ENCODE assay signal across 8 cellular contexts in the genomic region with DNA sequence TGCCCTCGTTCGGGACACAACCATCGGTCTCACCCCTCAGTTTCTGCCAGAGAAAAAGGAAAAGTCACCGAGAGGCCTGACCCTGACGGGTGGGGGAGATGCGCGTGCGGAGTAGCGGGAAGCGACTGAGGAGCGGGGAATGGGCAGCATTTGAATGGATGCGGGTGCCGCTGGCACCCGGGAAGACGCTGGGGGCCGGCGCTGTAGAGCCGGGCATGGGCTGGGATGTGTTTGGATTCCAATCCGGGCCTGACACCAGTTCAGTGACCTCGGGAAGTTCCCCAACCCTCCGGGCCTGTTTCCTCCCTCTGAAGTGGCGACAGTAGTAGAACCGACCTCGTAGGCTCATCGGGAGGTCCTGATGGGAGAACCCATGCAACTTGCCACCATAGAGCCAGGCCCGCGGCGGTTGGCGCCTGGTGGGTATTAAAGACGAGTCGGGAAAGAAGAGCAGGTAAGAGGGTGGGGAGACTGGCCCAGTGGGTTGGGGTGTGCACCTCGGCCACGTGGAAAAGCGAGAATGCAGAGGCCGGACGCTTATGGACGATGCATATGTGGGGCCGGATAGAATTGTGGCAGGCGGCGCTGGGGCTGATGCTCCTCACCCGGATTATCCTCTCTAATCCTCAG. TPM values are rescaled to one million over a fixed set of nuclear protein-coding genes. Genes with fewer than 3 reads are reported as not detected.
A peak's percentile ranks its signal among the peaks of the same experiment; 100 is the strongest.
DNase-seq lines count a peak whose midpoint lies in the region; FAIRE-seq and TF ChIP-seq lines count a peak whose summit lies in the region.

No MANE protein-coding gene starts in this region.

- peak overlapping the region; percentile 89 for H3K4me3 Mint-ChIP-seq in Caco-2 (ENCODE audit: unreplicated experiment)

- peaks cover 20% of the 10 kb centered on the region for H3K4me1 Mint-ChIP-seq in Caco-2 (ENCODE audit: low read depth, unreplicated experiment)

- POLR2A ChIA-PET in Caco-2 (lab: Charles Lee): interaction anchor here (0.6 to 1.3 kb wide), 17 partner anchors 19 to 257 kb away, joined by 3 to 12 read pairs (median 4); partner anchors contain the start of genes LRIG2 and PPM1J

- no peaks in the 10 kb centered on the region for H3K27me3 Mint-ChIP-seq in Caco-2 (ENCODE audit: insufficient read depth, unreplicated experiment)

- CTCF ChIA-PET in Caco-2 (lab: Charles Lee): interaction anchor here (1.0 to 1.3 kb wide), 4 partner anchors 85 to 240 kb away, joined by 3 to 17 read pairs (median 9); partner anchors contain the start of gene LRIG2

- peaks cover 35% of the 10 kb centered on the region for H3K36me3 Mint-ChIP-seq in Caco-2 (ENCODE audit: insufficient read depth, unreplicated experiment)

- WGBS in small intestine, 3 donors: 2 to 4% (median 2%) methylated on average over 40 to 41 of the region's 41 CpGs

- intact Hi-C loops in Caco-2 (cut with micrococcal nuclease; ENCODE audit: unreplicated experiment): no loop called here

- no peaks in the 10 kb centered on the region for H3K27me3 ChIP-seq in Caco-2 (replicated peaks; ENCODE audit: control insufficient read depth, insufficient read depth, low read length)
- no peaks in the 10 kb centered on the region for H3K27me3 ChIP-seq in OCI-LY1 (ENCODE audit: insufficient read depth, low read length)
- H3K27me3 ChIP-seq in adipocyte (replicated peaks; ENCODE audit: control insufficient read depth, insufficient read depth, low read length): no peaks in the 10 kb centered on the region
- no peaks in the 10 kb centered on the region for H3K27me3 ChIP-seq in iPS-15b (ENCODE audit: control insufficient read depth, insufficient read depth, low read length)
- no peaks in the 10 kb centered on the region for H3K27me3 ChIP-seq in small intestine (ENCODE audit: control insufficient read depth in 2 of 2, insufficient read depth in 2 of 2, low read length in 2 of 2)

- H3K4me1 ChIP-seq in Caco-2 (peaks cover 24% of the 10 kb centered on the region), OCI-LY1 (ENCODE audit: insufficient read depth, low read length, severe bottlenecking) (peaks cover 60% of the 10 kb centered on the region), adipocyte (ENCODE audit: control insufficient read depth, insufficient read depth, low read length) (peaks cover 33% of the 10 kb centered on the region), iPS-15b (ENCODE audit: control insufficient read depth, insufficient read depth, low read length) (peaks cover 5% of the 10 kb centered on the region), small intestine (ENCODE audit: control insufficient read depth in 2 of 2, insufficient read depth in 1 of 2, low read depth in 1 of 2, low read length in 1 of 2) (peaks cover 0 to 15% of the 10 kb centered on the region in 2 donors)

- H3K9ac ChIP-seq in OCI-LY1 (ENCODE audit: low read length): peak overlapping the region; percentile 98
- peak overlapping the region; percentile 97 for H3K9ac ChIP-seq in adipocyte (ENCODE audit: low read length)
- H3K9ac ChIP-seq in iPS-15b (ENCODE audit: low read depth, low read length): peak overlapping the region; percentile 77

- H3K27ac ChIP-seq in OCI-LY1 (ENCODE audit: low read depth, low read length, poor library complexity, severe bottlenecking): peak overlapping the region; percentile 87
- peak overlapping the region; percentile 90 to 99 for H3K27ac ChIP-seq in small intestine (ENCODE audit: low read depth in 1 of 2, low read length in 1 of 2)

- TF ChIP-seq POLR2A in H54 (IDR thresholded peaks at IDR 0.05; ENCODE audit: low read depth, low read length): no peak

- H3K9me3 Mint-ChIP-seq in Caco-2 (ENCODE audit: unreplicated experiment): no peaks in the 10 kb centered on the region

- TF ChIP-seq CTCF in Caco-2 (IDR thresholded peaks at IDR 0.05; ENCODE audit: insufficient read depth in 1 of 2, low read depth in 1 of 2, low read length in 1 of 2, severe bottlenecking in 1 of 2, unreplicated experiment in 1 of 2) (no peak), OCI-LY1 (IDR thresholded peaks at IDR 0.05; ENCODE audit: low read length) (no peak), D721Med (IDR thresholded peaks at IDR 0.05; ENCODE audit: insufficient read depth, missing control alignments) (no peak)

- H3K9me2 ChIP-seq in OCI-LY1 (ENCODE audit: low read depth, low read length): no peaks in the 10 kb centered on the region

- DNase-seq in Caco-2: peak in 1 of 2 experiments; percentile 36
- DNase-seq in H54 (ENCODE audit: insufficient read length, low spot score): no peak
- no peak for DNase-seq in adipocyte (ENCODE audit: low read depth)
- DNase-seq in small intestine: no peak
- no peak for DNase-seq in frontal cortex (ENCODE audit: low spot score in 2 of 2)
- DNase-seq in D721Med (ENCODE audit: insufficient read length, low spot score): no peak

- H3K79me2 ChIP-seq in OCI-LY1 (ENCODE audit: insufficient read depth, low read length): peaks cover 54% of the 10 kb centered on the region

- BruUV-seq in Caco-2 (replicated peaks; lab: Mats Ljungman, UMichigan): no TSS peak

- H3K4me2 ChIP-seq in OCI-LY1 (ENCODE audit: low read length): peak overlapping the region; percentile 92

- no peak overlapping the region for H2AFZ ChIP-seq in OCI-LY1 (ENCODE audit: low read length)

- H3K9me3 ChIP-seq in Caco-2 (no peaks in the 10 kb centered on the region), OCI-LY1 (ENCODE audit: low read length) (no peaks in the 10 kb centered on the region), adipocyte (ENCODE audit: control insufficient read depth, low read length) (no peaks in the 10 kb centered on the region), iPS-15b (ENCODE audit: control insufficient read depth, insufficient read depth, low read length) (no peaks in the 10 kb centered on the region), small intestine (ENCODE audit: control insufficient read depth, low read depth) (no peaks in the 10 kb centered on the region)

- no peaks in the 10 kb centered on the region for H3K36me3 ChIP-seq in Caco-2 (ENCODE audit: control insufficient read depth, insufficient read depth, low read length)
- H3K36me3 ChIP-seq in OCI-LY1 (ENCODE audit: insufficient read depth, low read length): peaks cover 19% of the 10 kb centered on the region
- H3K36me3 ChIP-seq in adipocyte (ENCODE audit: control insufficient read depth, insufficient read depth, low read length, severe bottlenecking): peaks cover 9% of the 10 kb centered on the region
- peaks cover 4% of the 10 kb centered on the region for H3K36me3 ChIP-seq in iPS-15b (ENCODE audit: control insufficient read depth, insufficient read depth, low read length)
- H3K36me3 ChIP-seq in small intestine (ENCODE audit: control insufficient read depth in 2 of 2, insufficient read depth in 2 of 2, low read length in 2 of 2): no peaks in the 10 kb centered on the region

- peak; percentile 55 for FAIRE-seq in H54 (lab: Jason Lieb, UNC)
- no peak for FAIRE-seq in small intestine (lab: Jason Lieb, UNC)
- FAIRE-seq in frontal cortex (lab: Jason Lieb, UNC): no peak
- no peak for FAIRE-seq in D721Med (lab: Jason Lieb, UNC)

- H4K20me1 ChIP-seq in OCI-LY1 (ENCODE audit: insufficient read depth, low read length): no peaks in the 10 kb centered on the region

- peak overlapping the region; percentile 87 for H3K27ac Mint-ChIP-seq in Caco-2 (ENCODE audit: unreplicated experiment)

- H3K4me3 ChIP-seq in Caco-2 (ENCODE audit: low read depth, low read length): peak overlapping the region; percentile 69
- H3K4me3 ChIP-seq in OCI-LY1 (ENCODE audit: low read depth, low read length, poor library complexity, severe bottlenecking): peak overlapping the region; percentile 95
- peak overlapping the region; percentile 95 for H3K4me3 ChIP-seq in adipocyte (ENCODE audit: low read length)
- peak overlapping the region; percentile 93 for H3K4me3 ChIP-seq in iPS-15b (ENCODE audit: low read depth, low read length)
- peak overlapping the region; percentile 65 to 75 for H3K4me3 ChIP-seq in small intestine (ENCODE audit: low read depth in 1 of 2, low read length in 2 of 2)

- no peaks in the 10 kb centered on the region for H3F3A ChIP-seq in OCI-LY1 (ENCODE audit: insufficient read depth, low read length)

RNA-seq across cellular contexts. Expression of gene SLC16A1, which starts 0.6 kb away (rescaled TPM):
- 104 and 107 TPM in 2 replicates for total RNA-seq in Caco-2 (2022)
- 10 to 100 TPM in 1 of 3 donors, 1 to 10 TPM in 2; 6.8 to 29.9 (median 8.1) TPM for polyA plus RNA-seq in small intestine
- 60.3 TPM for total RNA-seq in frontal cortex
